Comparison of ENCODE assay signal across 1 cellular context in the genomic region with DNA sequence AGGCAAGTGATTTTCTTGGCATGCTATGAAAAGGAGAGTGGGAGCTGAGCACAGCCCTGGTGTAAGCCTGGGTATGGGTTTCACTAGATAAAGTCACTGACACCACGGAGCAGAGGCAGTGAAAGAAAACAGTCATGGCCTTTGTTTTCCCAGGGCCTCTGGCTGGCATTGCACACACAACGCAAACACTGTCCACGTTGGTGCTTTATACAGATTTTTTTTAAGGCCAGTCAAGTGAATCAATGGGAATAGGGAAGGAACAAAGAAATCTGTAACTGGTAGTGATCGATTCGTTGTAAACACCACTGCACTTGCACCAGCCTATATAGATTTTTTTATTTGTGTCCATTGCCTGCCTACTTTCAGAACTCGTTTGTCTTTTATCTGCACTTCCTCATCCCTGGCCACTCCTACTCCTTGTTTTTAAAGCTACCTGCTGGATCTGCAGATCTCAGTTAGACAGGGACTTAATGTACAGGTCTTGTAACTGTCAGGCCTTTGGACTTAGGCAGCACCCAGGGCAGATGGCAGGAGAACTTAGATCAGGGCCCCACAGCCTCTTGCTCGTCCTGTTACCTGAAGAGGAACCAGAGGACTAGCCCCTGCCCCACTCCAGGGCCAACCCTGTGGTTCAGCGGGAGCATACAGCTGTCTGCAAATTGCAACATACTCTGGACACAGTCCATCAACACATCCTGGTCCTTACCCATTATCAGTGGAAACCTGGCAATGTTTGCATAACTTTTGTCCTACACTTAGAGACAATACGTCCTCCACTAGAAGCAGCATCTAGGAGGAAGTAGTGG.
TF ChIP-seq lines count a peak whose summit lies in the region.

No MANE protein-coding gene starts in this region.

TF ChIP-seq in K562, 482 proteins besides CTCF, POLR2A, EP300 and RAD21 (continued from another document and continues in another):
- TF ChIP-seq, protein P1, sequence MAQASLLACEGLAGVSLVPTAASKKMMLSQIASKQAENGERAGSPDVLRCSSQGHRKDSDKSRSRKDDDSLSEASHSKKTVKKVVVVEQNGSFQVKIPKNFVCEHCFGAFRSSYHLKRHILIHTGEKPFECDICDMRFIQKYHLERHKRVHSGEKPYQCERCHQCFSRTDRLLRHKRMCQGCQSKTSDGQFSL (CRISPR knock-in tag; IDR thresholded peaks at IDR 0.05), result no peak
- TF ChIP-seq, protein P1 (tag; IDR thresholded peaks at IDR 0.05), result no peak
- TF ChIP-seq PTTG1 (tag; IDR thresholded peaks at IDR 0.05; ENCODE audit: low read depth) (no peak), RNF2 (IDR thresholded peaks at IDR 0.05) (peak; percentile 44), NFIC (IDR thresholded peaks at IDR 0.05) (peak; percentile 81), ZNF589 (CRISPR knock-in tag; IDR thresholded peaks at IDR 0.05; ENCODE audit: low read depth) (peak; percentile 61; the same call in 1 of the 2 replicates), ZNF12 (CRISPR knock-in tag; IDR thresholded peaks at IDR 0.05) (no peak), ZNF431 (CRISPR knock-in tag; IDR thresholded peaks at IDR 0.05) (no peak), ZNF717 (CRISPR knock-in tag; IDR thresholded peaks at IDR 0.05) (no peak), ZNF586 (CRISPR knock-in tag; conservative IDR thresholded peaks at IDR 0.05) (no peak), HCFC1 (IDR thresholded peaks at IDR 0.05; ENCODE audit: low read depth, low read length) (no peak), FOXJ2 (tag; IDR thresholded peaks at IDR 0.05) (no peak), ZNF75A (CRISPR knock-in tag; IDR thresholded peaks at IDR 0.05) (no peak), SNRNP70 (optimal IDR thresholded peaks at IDR 0.05; ENCODE audit: low read depth, low read length) (no peak), FUS (optimal IDR thresholded peaks at IDR 0.05; ENCODE audit: low read depth, low read length) (no peak), SRF (CRISPR knock-in tag; IDR thresholded peaks at IDR 0.05) (no peak), HNRNPK (IDR thresholded peaks at IDR 0.05; ENCODE audit: low read depth, low read length, poor library complexity, severe bottlenecking) (no peak), ESRRB (CRISPR knock-in tag; IDR thresholded peaks at IDR 0.05; ENCODE audit: borderline replicate concordance) (no peak), TRIM28 (IDR thresholded peaks at IDR 0.05) (no peak), FOXK1 (CRISPR knock-in tag; IDR thresholded peaks at IDR 0.05; ENCODE audit: borderline replicate concordance) (no peak), MAZ (CRISPR knock-in tag; conservative IDR thresholded peaks at IDR 0.05 in 1 of 2, IDR thresholded peaks at IDR 0.05 in 1 of 2) (no peak), FOXJ3 (CRISPR knock-in tag; IDR thresholded peaks at IDR 0.05) (no peak), PYGO2 (tag; IDR thresholded peaks at IDR 0.05) (no peak), ARHGAP35 (IDR thresholded peaks at IDR 0.05; ENCODE audit: partially characterized antibody) (no peak), SETDB1 (IDR thresholded peaks at IDR 0.05; ENCODE audit: low read length) (no peak), MYBL2 (IDR thresholded peaks at IDR 0.05; ENCODE audit: low read depth) (no peak), MYBL2 (CRISPR knock-in tag; IDR thresholded peaks at IDR 0.05; ENCODE audit: borderline replicate concordance) (no peak), KLF10 (CRISPR knock-in tag; IDR thresholded peaks at IDR 0.05) (no peak), DIDO1 (tag; IDR thresholded peaks at IDR 0.05; ENCODE audit: low read depth) (no peak), HNRNPUL1 (IDR thresholded peaks at IDR 0.05; ENCODE audit: low read length) (no peak), BDP1 (IDR thresholded peaks at IDR 0.05; ENCODE audit: insufficient read depth, insufficient read length) (no peak), ZZZ3 (IDR thresholded peaks at IDR 0.05) (no peak), NFYB (IDR thresholded peaks at IDR 0.05; ENCODE audit: extremely low read depth, insufficient read length) (no peak), CBX3 (IDR thresholded peaks at IDR 0.05; ENCODE audit: borderline replicate concordance in 1 of 2, low read length in 2 of 2) (no peak), ATF7 (IDR thresholded peaks at IDR 0.05) (peak; percentile 83), ZNF644 (tag; IDR thresholded peaks at IDR 0.05; ENCODE audit: low read depth) (peak; percentile 54; the same call in 1 of the 2 replicates), HNRNPL (IDR thresholded peaks at IDR 0.05; ENCODE audit: low read depth, low read length) (no peak), ZNF224 (CRISPR knock-in tag; IDR thresholded peaks at IDR 0.05) (no peak), SRSF9 (IDR thresholded peaks at IDR 0.05; ENCODE audit: borderline replicate concordance, low read depth, low read length) (no peak), ZNF436 (CRISPR knock-in tag; IDR thresholded peaks at IDR 0.05) (no peak), BRD9 (IDR thresholded peaks at IDR 0.05; ENCODE audit: low read depth, partially characterized antibody) (no peak), ZNF121 (CRISPR knock-in tag; conservative IDR thresholded peaks at IDR 0.05) (no peak), BHLHE40 (IDR thresholded peaks at IDR 0.05; ENCODE audit: low read length) (no peak), TCF3 (CRISPR knock-in tag; IDR thresholded peaks at IDR 0.05) (peak; percentile 84)
- TF ChIP-seq, protein P2, sequence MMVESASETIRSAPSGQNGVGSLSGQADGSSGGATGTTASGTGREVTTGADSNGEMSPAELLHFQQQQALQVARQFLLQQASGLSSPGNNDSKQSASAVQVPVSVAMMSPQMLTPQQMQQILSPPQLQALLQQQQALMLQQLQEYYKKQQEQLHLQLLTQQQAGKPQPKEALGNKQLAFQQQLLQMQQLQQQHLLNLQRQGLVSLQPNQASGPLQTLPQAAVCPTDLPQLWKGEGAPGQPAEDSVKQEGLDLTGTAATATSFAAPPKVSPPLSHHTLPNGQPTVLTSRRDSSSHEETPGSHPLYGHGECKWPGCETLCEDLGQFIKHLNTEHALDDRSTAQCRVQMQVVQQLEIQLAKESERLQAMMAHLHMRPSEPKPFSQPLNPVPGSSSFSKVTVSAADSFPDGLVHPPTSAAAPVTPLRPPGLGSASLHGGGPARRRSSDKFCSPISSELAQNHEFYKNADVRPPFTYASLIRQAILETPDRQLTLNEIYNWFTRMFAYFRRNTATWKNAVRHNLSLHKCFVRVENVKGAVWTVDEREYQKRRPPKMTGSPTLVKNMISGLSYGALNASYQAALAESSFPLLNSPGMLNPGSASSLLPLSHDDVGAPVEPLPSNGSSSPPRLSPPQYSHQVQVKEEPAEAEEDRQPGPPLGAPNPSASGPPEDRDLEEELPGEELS (CRISPR knock-in tag; IDR thresholded peaks at IDR 0.05; ENCODE audit: borderline replicate concordance), result no peak
- TF ChIP-seq, protein P3, sequence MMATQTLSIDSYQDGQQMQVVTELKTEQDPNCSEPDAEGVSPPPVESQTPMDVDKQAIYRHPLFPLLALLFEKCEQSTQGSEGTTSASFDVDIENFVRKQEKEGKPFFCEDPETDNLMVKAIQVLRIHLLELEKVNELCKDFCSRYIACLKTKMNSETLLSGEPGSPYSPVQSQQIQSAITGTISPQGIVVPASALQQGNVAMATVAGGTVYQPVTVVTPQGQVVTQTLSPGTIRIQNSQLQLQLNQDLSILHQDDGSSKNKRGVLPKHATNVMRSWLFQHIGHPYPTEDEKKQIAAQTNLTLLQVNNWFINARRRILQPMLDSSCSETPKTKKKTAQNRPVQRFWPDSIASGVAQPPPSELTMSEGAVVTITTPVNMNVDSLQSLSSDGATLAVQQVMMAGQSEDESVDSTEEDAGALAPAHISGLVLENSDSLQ (IDR thresholded peaks at IDR 0.05), result peak; percentile 68; the same call in 1 of the 2 replicates
- TF ChIP-seq, protein P4, sequence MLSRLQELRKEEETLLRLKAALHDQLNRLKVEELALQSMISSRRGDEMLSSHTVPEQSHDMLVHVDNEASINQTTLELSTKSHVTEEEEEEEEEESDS (CRISPR knock-in tag; IDR thresholded peaks at IDR 0.05), result no peak
- TF ChIP-seq, protein P5, sequence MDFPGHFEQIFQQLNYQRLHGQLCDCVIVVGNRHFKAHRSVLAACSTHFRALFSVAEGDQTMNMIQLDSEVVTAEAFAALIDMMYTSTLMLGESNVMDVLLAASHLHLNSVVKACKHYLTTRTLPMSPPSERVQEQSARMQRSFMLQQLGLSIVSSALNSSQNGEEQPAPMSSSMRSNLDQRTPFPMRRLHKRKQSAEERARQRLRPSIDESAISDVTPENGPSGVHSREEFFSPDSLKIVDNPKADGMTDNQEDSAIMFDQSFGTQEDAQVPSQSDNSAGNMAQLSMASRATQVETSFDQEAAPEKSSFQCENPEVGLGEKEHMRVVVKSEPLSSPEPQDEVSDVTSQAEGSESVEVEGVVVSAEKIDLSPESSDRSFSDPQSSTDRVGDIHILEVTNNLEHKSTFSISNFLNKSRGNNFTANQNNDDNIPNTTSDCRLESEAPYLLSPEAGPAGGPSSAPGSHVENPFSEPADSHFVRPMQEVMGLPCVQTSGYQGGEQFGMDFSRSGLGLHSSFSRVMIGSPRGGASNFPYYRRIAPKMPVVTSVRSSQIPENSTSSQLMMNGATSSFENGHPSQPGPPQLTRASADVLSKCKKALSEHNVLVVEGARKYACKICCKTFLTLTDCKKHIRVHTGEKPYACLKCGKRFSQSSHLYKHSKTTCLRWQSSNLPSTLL (IDR thresholded peaks at IDR 0.05), result no peak
- TF ChIP-seq, protein P6, sequence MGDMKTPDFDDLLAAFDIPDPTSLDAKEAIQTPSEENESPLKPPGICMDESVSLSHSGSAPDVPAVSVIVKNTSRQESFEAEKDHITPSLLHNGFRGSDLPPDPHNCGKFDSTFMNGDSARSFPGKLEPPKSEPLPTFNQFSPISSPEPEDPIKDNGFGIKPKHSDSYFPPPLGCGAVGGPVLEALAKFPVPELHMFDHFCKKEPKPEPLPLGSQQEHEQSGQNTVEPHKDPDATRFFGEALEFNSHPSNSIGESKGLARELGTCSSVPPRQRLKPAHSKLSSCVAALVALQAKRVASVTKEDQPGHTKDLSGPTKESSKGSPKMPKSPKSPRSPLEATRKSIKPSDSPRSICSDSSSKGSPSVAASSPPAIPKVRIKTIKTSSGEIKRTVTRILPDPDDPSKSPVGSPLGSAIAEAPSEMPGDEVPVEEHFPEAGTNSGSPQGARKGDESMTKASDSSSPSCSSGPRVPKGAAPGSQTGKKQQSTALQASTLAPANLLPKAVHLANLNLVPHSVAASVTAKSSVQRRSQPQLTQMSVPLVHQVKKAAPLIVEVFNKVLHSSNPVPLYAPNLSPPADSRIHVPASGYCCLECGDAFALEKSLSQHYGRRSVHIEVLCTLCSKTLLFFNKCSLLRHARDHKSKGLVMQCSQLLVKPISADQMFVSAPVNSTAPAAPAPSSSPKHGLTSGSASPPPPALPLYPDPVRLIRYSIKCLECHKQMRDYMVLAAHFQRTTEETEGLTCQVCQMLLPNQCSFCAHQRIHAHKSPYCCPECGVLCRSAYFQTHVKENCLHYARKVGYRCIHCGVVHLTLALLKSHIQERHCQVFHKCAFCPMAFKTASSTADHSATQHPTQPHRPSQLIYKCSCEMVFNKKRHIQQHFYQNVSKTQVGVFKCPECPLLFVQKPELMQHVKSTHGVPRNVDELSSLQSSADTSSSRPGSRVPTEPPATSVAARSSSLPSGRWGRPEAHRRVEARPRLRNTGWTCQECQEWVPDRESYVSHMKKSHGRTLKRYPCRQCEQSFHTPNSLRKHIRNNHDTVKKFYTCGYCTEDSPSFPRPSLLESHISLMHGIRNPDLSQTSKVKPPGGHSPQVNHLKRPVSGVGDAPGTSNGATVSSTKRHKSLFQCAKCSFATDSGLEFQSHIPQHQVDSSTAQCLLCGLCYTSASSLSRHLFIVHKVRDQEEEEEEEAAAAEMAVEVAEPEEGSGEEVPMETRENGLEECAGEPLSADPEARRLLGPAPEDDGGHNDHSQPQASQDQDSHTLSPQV (IDR thresholded peaks at IDR 0.05), result peak; percentile 58; the same call in 1 of the 2 replicates
- TF ChIP-seq, protein P7, sequence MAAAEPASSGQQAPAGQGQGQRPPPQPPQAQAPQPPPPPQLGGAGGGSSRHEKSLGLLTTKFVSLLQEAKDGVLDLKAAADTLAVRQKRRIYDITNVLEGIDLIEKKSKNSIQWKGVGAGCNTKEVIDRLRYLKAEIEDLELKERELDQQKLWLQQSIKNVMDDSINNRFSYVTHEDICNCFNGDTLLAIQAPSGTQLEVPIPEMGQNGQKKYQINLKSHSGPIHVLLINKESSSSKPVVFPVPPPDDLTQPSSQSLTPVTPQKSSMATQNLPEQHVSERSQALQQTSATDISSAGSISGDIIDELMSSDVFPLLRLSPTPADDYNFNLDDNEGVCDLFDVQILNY (CRISPR knock-in tag; IDR thresholded peaks at IDR 0.05), result no peak
- TF ChIP-seq, protein P8, sequence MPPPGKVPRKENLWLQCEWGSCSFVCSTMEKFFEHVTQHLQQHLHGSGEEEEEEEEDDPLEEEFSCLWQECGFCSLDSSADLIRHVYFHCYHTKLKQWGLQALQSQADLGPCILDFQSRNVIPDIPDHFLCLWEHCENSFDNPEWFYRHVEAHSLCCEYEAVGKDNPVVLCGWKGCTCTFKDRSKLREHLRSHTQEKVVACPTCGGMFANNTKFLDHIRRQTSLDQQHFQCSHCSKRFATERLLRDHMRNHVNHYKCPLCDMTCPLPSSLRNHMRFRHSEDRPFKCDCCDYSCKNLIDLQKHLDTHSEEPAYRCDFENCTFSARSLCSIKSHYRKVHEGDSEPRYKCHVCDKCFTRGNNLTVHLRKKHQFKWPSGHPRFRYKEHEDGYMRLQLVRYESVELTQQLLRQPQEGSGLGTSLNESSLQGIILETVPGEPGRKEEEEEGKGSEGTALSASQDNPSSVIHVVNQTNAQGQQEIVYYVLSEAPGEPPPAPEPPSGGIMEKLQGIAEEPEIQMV (tag; conservative IDR thresholded peaks at IDR 0.05; ENCODE audit: low read depth), result no peak
- TF ChIP-seq, protein P9, sequence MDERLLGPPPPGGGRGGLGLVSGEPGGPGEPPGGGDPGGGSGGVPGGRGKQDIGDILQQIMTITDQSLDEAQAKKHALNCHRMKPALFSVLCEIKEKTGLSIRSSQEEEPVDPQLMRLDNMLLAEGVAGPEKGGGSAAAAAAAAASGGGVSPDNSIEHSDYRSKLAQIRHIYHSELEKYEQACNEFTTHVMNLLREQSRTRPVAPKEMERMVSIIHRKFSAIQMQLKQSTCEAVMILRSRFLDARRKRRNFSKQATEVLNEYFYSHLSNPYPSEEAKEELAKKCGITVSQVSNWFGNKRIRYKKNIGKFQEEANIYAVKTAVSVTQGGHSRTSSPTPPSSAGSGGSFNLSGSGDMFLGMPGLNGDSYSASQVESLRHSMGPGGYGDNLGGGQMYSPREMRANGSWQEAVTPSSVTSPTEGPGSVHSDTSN (CRISPR knock-in tag; IDR thresholded peaks at IDR 0.05; ENCODE audit: low read depth), result no peak
- TF ChIP-seq, protein P9 (tag; conservative IDR thresholded peaks at IDR 0.05; ENCODE audit: low read depth), result peak; percentile 72
